Comparison of ENCODE assay signal across 8 cellular contexts in the genomic region with DNA sequence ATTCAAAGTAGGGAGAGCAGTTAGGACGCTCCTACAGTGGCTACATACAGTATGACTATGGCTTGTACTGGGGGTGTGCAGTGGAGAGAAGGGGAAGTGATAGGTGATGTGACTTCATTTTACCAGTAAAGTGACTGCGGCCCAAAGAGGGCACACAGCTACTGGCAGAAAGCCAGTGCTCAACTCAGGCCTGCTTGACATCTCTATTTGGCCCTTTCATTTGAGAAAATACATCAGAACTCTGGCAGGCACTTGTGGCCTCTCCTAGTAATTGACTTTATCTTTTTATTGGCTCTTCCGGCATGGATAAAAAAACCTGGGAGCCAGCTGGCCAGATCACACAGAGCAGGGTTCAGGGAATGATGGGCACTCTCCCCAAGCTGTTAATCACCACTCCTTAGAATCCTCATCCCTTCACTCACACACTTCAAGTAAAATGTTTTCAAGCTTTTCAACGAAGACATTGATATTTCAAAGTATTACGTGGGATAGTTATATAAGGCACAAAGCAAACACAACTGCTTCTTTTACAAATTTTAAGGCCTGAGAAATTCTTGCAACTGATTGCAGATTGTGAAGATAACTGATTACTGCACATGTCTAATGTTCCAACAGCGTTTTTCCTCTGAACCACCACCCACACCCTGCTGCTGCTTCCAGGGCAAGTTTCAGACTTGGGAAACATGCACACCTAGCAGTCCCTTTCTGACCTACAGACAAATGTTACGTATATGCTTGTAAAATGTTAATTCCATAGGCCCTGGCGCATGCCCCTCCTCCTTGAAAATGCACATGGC.
DNase-seq lines count a peak whose midpoint lies in the region; ATAC-seq, FAIRE-seq and TF ChIP-seq lines count a peak whose summit lies in the region.

No MANE protein-coding gene starts in this region.

- H3K27ac ChIP-seq in C4-2B: peak overlapping the region; percentile 51; the same call in 1 of the 2 replicates

- no peak for FAIRE-seq in frontal cortex (lab: Jason Lieb, UNC)

- H3K4me3 ChIP-seq in fibroblast of villous mesenchyme (ENCODE audit: low read depth, low read length): no peak overlapping the region

- DNase-seq in NCI-H748 (lab: John Stamatoyannopoulos, UW; ENCODE audit: unreplicated experiment) (peak; percentile 91), fibroblast of villous mesenchyme (ENCODE audit: low read depth) (peak; percentile 66), NCI-H2081 treated with DMSO at 0.1 percent for 48 hours (lab: John Stamatoyannopoulos, UW) (no peak), SW 1271 (lab: John Stamatoyannopoulos, UW) (no peak), frontal cortex (ENCODE audit: low spot score in 2 of 2) (no peak), KG1 (lab: John Stamatoyannopoulos, UW) (no peak)

- peak; percentile 48 for ATAC-seq in HG02885 (IDR thresholded peaks at IDR 0.05; ENCODE audit: poor library complexity, unreplicated experiment)

- TF ChIP-seq CTCF in C4-2B (conservative IDR thresholded peaks at IDR 0.05) (no peak), fibroblast of villous mesenchyme (IDR thresholded peaks at IDR 0.05; ENCODE audit: insufficient read depth, low read depth, low read length) (no peak)

Comparison
In these comparisons a context has a peak if more than half of its experiments do, and no peak if none do; other contexts are left out.
1. DNase-seq: peak in NCI-H748 (single experiment) and fibroblast of villous mesenchyme (single experiment); none in NCI-H2081 treated with DMSO at 0.1 percent for 48 hours (single experiment), SW 1271 (0 of 2), frontal cortex (0 of 2) and KG1 (single experiment).